ENCODE assay signal across 8 cellular contexts in genomic region chr19:52369463-52370340, GRCh38. TPM values are rescaled to one million over a fixed set of nuclear protein-coding genes. Genes with fewer than 3 reads are reported as not detected.
DNase-seq lines count a peak whose midpoint lies in the region; ATAC-seq, FAIRE-seq and TF ChIP-seq lines count a peak whose summit lies in the region.

ZNF880 (plus strand) TSS chr19:52369923; CDS start chr19:52369966, 43 bp downstream.

- peak within 1 kb of the TSS; percentile 95 for H3K27ac Mint-ChIP-seq in activated naive CD4-positive, alpha-beta T cell treated with anti-CD3 and anti-CD28 coated beads for 36 hours

- H3K4me1 ChIP-seq in neuronal stem cell (ENCODE audit: control insufficient read depth in 2 of 2, insufficient read depth in 1 of 2, low read depth in 1 of 2, low read length in 2 of 2) (peaks cover 0 to 5% of the 10 kb centered on the region in 2 donors), stomach (peaks cover 6 to 11% (median 9%) of the 10 kb centered on the region in 4 donors)

- no peak within 1 kb of the TSS for H2BK120ac ChIP-seq in neuronal stem cell (ENCODE audit: low read depth, low read length)

- TF ChIP-seq POLR2A in stomach (IDR thresholded peaks at IDR 0.05): no peak

- no peak within 1 kb of the TSS for H3K4ac ChIP-seq in neuronal stem cell (ENCODE audit: low read length)

- H3K27ac ChIP-seq in neuronal stem cell (replicated peaks; ENCODE audit: low read length) (peak within 1 kb of the TSS; percentile 85), stomach (peak within 1 kb of the TSS; percentile 76 to 96 (median 92))

- no CpG with 5 or more reads among the region's 53 CpGs for WGBS in neuronal stem cell (ENCODE audit: extremely low coverage in 2 of 2, insufficient read length in 2 of 2, insufficient replicate concordance in 1 of 2), 2 donors
- 2 to 3% (median 3%) methylated on average over 36 to 53 of the region's 53 CpGs for WGBS in stomach, 5 donors

- DNase-seq in GM03348 (ENCODE audit: low spot score) (peak; percentile 98), SHP77 (lab: John Stamatoyannopoulos, UW) (peak; percentile 89 to 91), frontal cortex (ENCODE audit: low spot score in 2 of 2) (peak; percentile 64 to 82), neuronal stem cell (ENCODE audit: low spot score) (peak; percentile 83), stomach (peak; percentile 92)
- peak; percentile 94 for DNase-seq in activated naive CD4-positive, alpha-beta T cell treated with anti-CD3 and anti-CD28 coated beads for 36 hours

- H3K9me3 ChIP-seq in neuronal stem cell (replicated peaks in 1 of 2; ENCODE audit: control insufficient read depth in 2 of 2, insufficient read depth in 1 of 2, low read depth in 1 of 2, low read length in 2 of 2): peaks cover 15 to 72% of the 10 kb centered on the region in 2 donors
- peaks cover 30 to 86% (median 55%) of the 10 kb centered on the region in 4 donors for H3K9me3 ChIP-seq in stomach

- peaks cover 10% of the 10 kb centered on the region for H3K4me1 Mint-ChIP-seq in activated naive CD4-positive, alpha-beta T cell treated with anti-CD3 and anti-CD28 coated beads for 36 hours (ENCODE audit: low read depth)

- peak within 1 kb of the TSS; percentile 56 for H3K9ac ChIP-seq in neuronal stem cell (ENCODE audit: low read depth, low read length, poor library complexity)

- H2BK12ac ChIP-seq in neuronal stem cell (ENCODE audit: low read length): no peak within 1 kb of the TSS

- H4K8ac ChIP-seq in neuronal stem cell (ENCODE audit: low read depth, low read length): no peak within 1 kb of the TSS

- no peak for TF ChIP-seq EP300 in stomach (IDR thresholded peaks at IDR 0.05)

- H2AFZ ChIP-seq in neuronal stem cell (ENCODE audit: low read length): peak within 1 kb of the TSS; percentile 96

- no peak within 1 kb of the TSS for H3K14ac ChIP-seq in neuronal stem cell (ENCODE audit: low read length)

- H3K27me3 Mint-ChIP-seq in activated naive CD4-positive, alpha-beta T cell treated with anti-CD3 and anti-CD28 coated beads for 36 hours (ENCODE audit: low read depth): no peaks in the 10 kb centered on the region

- peak within 1 kb of the TSS; percentile 15 for H2AK5ac ChIP-seq in neuronal stem cell (ENCODE audit: low read depth, low read length)

- TF ChIP-seq CTCF in stomach (IDR thresholded peaks at IDR 0.05): peak in 1 of 7 experiments; percentile 14

- ATAC-seq in HG03135 (IDR thresholded peaks at IDR 0.05; ENCODE audit: unreplicated experiment): peak; percentile 76
- no peak for ATAC-seq in GM19467 (IDR thresholded peaks at IDR 0.05; ENCODE audit: unreplicated experiment)

- H4K91ac ChIP-seq in neuronal stem cell (ENCODE audit: low read depth, low read length, poor library complexity): no peak within 1 kb of the TSS

- H3K36me3 ChIP-seq in neuronal stem cell (replicated peaks in 1 of 2; ENCODE audit: control insufficient read depth in 2 of 2, insufficient read depth in 2 of 2, low read length in 2 of 2) (peaks cover 18 to 55% of the 10 kb centered on the region in 2 donors), stomach (peaks cover 27 to 57% (median 46%) of the 10 kb centered on the region in 4 donors)

- H3K23ac ChIP-seq in neuronal stem cell (ENCODE audit: low read depth, low read length, poor library complexity): no peak within 1 kb of the TSS

- intact Hi-C loops in activated naive CD4-positive, alpha-beta T cell treated with anti-CD3 and anti-CD28 coated beads for 36 hours (cut with micrococcal nuclease): loop anchor here (2.0 kb wide), 1 partner anchor 27 kb away; the partner anchor contains the start of gene ZNF528
- intact Hi-C loops in stomach (cut with DNase I; ENCODE audit: low total_unique reads): no loop called here

- H3K4me3 ChIP-seq in neuronal stem cell (ENCODE audit: low read length in 2 of 2): peak within 1 kb of the TSS; percentile 90 to 91
- H3K4me3 ChIP-seq in stomach: peak within 1 kb of the TSS; percentile 60 to 73 (median 64)

- H3K4me2 ChIP-seq in neuronal stem cell (ENCODE audit: insufficient read depth, low read length, poor library complexity, severe bottlenecking): peak within 1 kb of the TSS; percentile 72

- H3K18ac ChIP-seq in neuronal stem cell (ENCODE audit: low read length): peak within 1 kb of the TSS; percentile 24

- peaks cover 63% of the 10 kb centered on the region for H3K36me3 Mint-ChIP-seq in activated naive CD4-positive, alpha-beta T cell treated with anti-CD3 and anti-CD28 coated beads for 36 hours (ENCODE audit: low read depth)

- H3K4me3 Mint-ChIP-seq in activated naive CD4-positive, alpha-beta T cell treated with anti-CD3 and anti-CD28 coated beads for 36 hours: peak within 1 kb of the TSS; percentile 91

- FAIRE-seq in frontal cortex (lab: Jason Lieb, UNC): no peak

- peak within 1 kb of the TSS; percentile 67 for H2BK5ac ChIP-seq in neuronal stem cell (ENCODE audit: low read length)

- H3K27me3 ChIP-seq in neuronal stem cell (ENCODE audit: control insufficient read depth in 3 of 3, insufficient read depth in 3 of 3, low read depth in 1 of 3, low read length in 3 of 3) (no peaks in the 10 kb centered on the region), stomach (no peaks in the 10 kb centered on the region)

- H3K79me1 ChIP-seq in neuronal stem cell (ENCODE audit: low read depth, low read length): peaks cover 2% of the 10 kb centered on the region

- H2BK15ac ChIP-seq in neuronal stem cell (ENCODE audit: low read length): no peak within 1 kb of the TSS

- CTCF ChIA-PET in activated naive CD4-positive, alpha-beta T cell treated with anti-CD3 and anti-CD28 coated beads for 36 hours (lab: Charles Lee): no interaction called here

- peaks cover 52% of the 10 kb centered on the region for H3K9me3 Mint-ChIP-seq in activated naive CD4-positive, alpha-beta T cell treated with anti-CD3 and anti-CD28 coated beads for 36 hours

RNA-seq across cellular contexts. Expression of gene ZNF880, which starts in this region (rescaled TPM):
- total RNA-seq in activated naive CD4-positive, alpha-beta T cell treated with anti-CD3 and anti-CD28 coated beads for 36 hours: 1 to 10 TPM; 8.3 to 8.4 TPM
- 158 TPM for total RNA-seq in frontal cortex
- polyA plus RNA-seq in neuronal stem cell (2013, experiment 1 of 2): 24.2 TPM
- polyA plus RNA-seq in neuronal stem cell (2013, experiment 2 of 2): 23.0 TPM
- total RNA-seq in stomach: 10 to 100 TPM in 3 of 5 donors, 1 to 10 TPM in 2; 4.1 to 44.2 (median 11.6) TPM
- 10 to 100 TPM in 2 of 3 donors, 1 to 10 TPM in 1; 8.4 to 10.4 (median 10.2) TPM for polyA plus RNA-seq in stomach
